In the genomic region with DNA sequence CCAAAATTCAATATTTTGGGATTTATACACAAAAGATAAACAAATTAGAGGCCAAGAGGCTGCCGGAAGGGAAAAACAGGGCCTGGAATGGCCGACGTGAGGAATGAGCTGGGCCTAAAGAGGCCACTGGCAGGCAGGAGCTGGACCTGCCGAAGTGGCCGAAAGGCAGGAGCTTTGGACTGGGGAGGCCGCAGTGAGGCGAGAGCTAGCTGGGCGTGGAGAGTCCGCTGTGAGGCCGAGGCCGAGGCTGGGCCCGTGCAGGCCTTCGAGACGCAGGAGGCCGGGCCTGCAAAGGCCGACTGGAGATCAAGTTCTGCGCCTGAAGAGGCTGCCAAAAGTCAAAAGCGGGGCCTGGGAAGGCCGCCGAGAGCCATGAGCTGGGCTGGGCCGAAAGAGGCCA, we compare ENCODE assay signal across 7 cellular contexts.
A peak's percentile ranks its signal among the peaks of the same experiment; 100 is the strongest.
DNase-seq lines count a peak whose midpoint lies in the region; ATAC-seq, FAIRE-seq and TF ChIP-seq lines count a peak whose summit lies in the region.
"Not testable (repeated sequence)": the region's sequence is repeated elsewhere in the genome, so short reads cannot be mapped to it uniquely, and the experiment has no call there.

No MANE protein-coding gene starts in this region.

- ATAC-seq in pancreas; upper lobe of left lung (ENCODE audit: low FRiP score in 2 of 2): not testable (repeated sequence)

- TSS peak; percentile 13 for BruUV-seq in mammary epithelial cell (replicated peaks; lab: Mats Ljungman, UMichigan)

- H3K4me1 ChIP-seq in mammary epithelial cell (ENCODE audit: insufficient read depth, low read length); kidney (ENCODE audit: control insufficient read depth in 1 of 2, insufficient read depth in 1 of 2, low read depth in 1 of 2, low read length in 2 of 2); pancreas; upper lobe of left lung: not testable (repeated sequence)

- not testable (repeated sequence) for TF ChIP-seq EP300 in upper lobe of left lung (IDR thresholded peaks at IDR 0.05)

- not testable (repeated sequence) for FAIRE-seq in kidney (lab: Jason Lieb, UNC); pancreas (lab: Jason Lieb, UNC)

- dilution Hi-C loops in mammary epithelial cell (cut with HindIII; ENCODE audit: low sequenced_read_pairs): not testable (repeated sequence)

- H3K4me2 ChIP-seq in mammary epithelial cell (ENCODE audit: insufficient read depth, low read depth, low read length): not testable (repeated sequence)

- no CpG with 5 or more reads among the region's 21 CpGs for WGBS in mammary epithelial cell (ENCODE audit: low coverage, missing lambda C conversion rate)
- WGBS in pancreas, 2 donors: 94 to 96% methylated on average over 11 to 19 of the region's 21 CpGs
- WGBS in upper lobe of left lung, 2 donors: 96 to 97% methylated on average over 17 of the region's 21 CpGs

- peak; percentile 51 for DNase-seq in activated CD8-positive, alpha-beta memory T cell treated with anti-CD3 and anti-CD28 coated beads for 24 hours
- DNase-seq in activated gamma-delta T cell treated with Interleukin-2 at 50 U/mL for 16 hours (peak; percentile 0), kidney (peak; percentile 57), mesenteric fat pad (ENCODE audit: low spot score) (peak; percentile 65), pancreas (peak in 4 of 6 donors; percentile 4 to 44 (median 23)), upper lobe of left lung (peak; percentile 17 to 55)
- not testable (repeated sequence) for DNase-seq in mammary epithelial cell

- not testable (repeated sequence) for H4K20me1 ChIP-seq in mammary epithelial cell (ENCODE audit: insufficient read depth, low read length)

- TF ChIP-seq POLR2A in upper lobe of left lung (IDR thresholded peaks at IDR 0.05): not testable (repeated sequence)

- H3K27ac ChIP-seq in mammary epithelial cell (ENCODE audit: insufficient read depth, low read depth, low read length); kidney (ENCODE audit: low read depth in 2 of 2, low read length in 2 of 2); pancreas; upper lobe of left lung: not testable (repeated sequence)

- H3K9me3 ChIP-seq in mammary epithelial cell (replicated peaks; ENCODE audit: insufficient read depth, low read length); kidney (ENCODE audit: control insufficient read depth in 1 of 2, low read length in 2 of 2); pancreas; upper lobe of left lung: not testable (repeated sequence)

- not testable (repeated sequence) for H3K36me3 ChIP-seq in mammary epithelial cell (ENCODE audit: insufficient read depth, low read length); kidney (ENCODE audit: control insufficient read depth in 1 of 2, insufficient read depth in 2 of 2, low read length in 2 of 2); pancreas; upper lobe of left lung

- not testable (repeated sequence) for H2AFZ ChIP-seq in mammary epithelial cell (ENCODE audit: low read depth, low read length)

- H3K27me3 ChIP-seq in mammary epithelial cell (ENCODE audit: insufficient read depth, low read length); pancreas; upper lobe of left lung: not testable (repeated sequence)

- H3K4me3 ChIP-seq in mammary epithelial cell (replicated peaks in 1 of 3; ENCODE audit: insufficient read depth in 1 of 3, low read depth in 2 of 3, low read length in 3 of 3); kidney (ENCODE audit: low read length in 2 of 2); pancreas; upper lobe of left lung: not testable (repeated sequence)

- TF ChIP-seq CTCF in mammary epithelial cell (conservative IDR thresholded peaks at IDR 0.05 in 1 of 2, IDR thresholded peaks at IDR 0.05 in 1 of 2; ENCODE audit: extremely low read depth in 1 of 2, insufficient read depth in 1 of 2, low read depth in 1 of 2, low read length in 2 of 2); kidney (IDR thresholded peaks at IDR 0.05; ENCODE audit: borderline replicate concordance, extremely low read depth, insufficient read depth); pancreas (IDR thresholded peaks at IDR 0.05); upper lobe of left lung (IDR thresholded peaks at IDR 0.05): not testable (repeated sequence)

- intact Hi-C loops in mammary epithelial cell (cut with micrococcal nuclease); kidney (cut with DNase I); pancreas (cut with DNase I): not testable (repeated sequence)

- not testable (repeated sequence) for H3K79me2 ChIP-seq in mammary epithelial cell (ENCODE audit: insufficient read depth, low read length)

- CTCF ChIA-PET in mammary epithelial cell (lab: Charles Lee; ENCODE audit: low non-redundant PET): not testable (repeated sequence)

- not testable (repeated sequence) for H3K9ac ChIP-seq in mammary epithelial cell (ENCODE audit: insufficient read depth, low read length); kidney (ENCODE audit: low read length in 2 of 2)

- in situ Hi-C loops in mammary epithelial cell (cut with MboI; ENCODE audit: low sequenced_read_pairs in 2 of 2): not testable (repeated sequence)
